ENCODE assay signal across 24 cellular contexts in the genomic region with DNA sequence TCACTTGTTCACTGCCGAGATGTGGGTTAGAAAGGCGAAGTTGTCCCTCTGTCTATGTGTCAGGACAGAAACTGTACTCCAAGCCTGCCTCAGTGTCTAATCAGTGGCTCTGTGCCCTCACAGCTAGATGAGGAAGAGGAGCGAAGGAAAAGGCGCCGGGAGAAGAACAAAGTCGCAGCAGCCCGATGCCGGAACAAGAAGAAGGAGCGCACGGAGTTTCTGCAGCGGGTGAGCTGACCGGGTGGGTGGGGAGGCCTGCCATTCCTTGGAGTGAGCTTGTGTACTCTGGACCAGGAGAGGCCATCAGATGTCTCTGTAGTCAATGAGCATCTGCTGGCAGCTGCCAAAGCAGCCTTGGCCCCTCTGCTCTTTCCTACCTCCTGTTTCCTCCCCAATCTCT.
"Had no signal": no experiment of that assay in that cellular context is flagged by ENCODE, and none has a peak within 500 bp of the region (broad histone marks: within the 10 kb centered on the region; RNA-seq: fewer than 3 reads in every experiment).

No MANE protein-coding gene starts in this region.

- H3K27me3 Mint-ChIP-seq: activated CD4-positive, alpha-beta memory T cell treated with anti-CD3 and anti-CD28 coated beads, Interleukin-2, amount 10 ng/mL, durations not matched to agents 7 days and 5 days; activated CD8-positive, alpha-beta memory T cell treated with anti-CD3 and anti-CD28 coated beads, Interleukin-2, amount 10 ng/mL, durations not matched to agents 7 days and 5 days; central memory CD8-positive, alpha-beta T cell; stimulated activated naive CD8-positive, alpha-beta T cell treated with anti-CD3 and anti-CD28 coated beads, Interleukin-15, amount 100 ng/mL, for 72 hours had no signal

- H3K27ac ChIP-seq: colonic mucosa, epithelial cell of prostate, lower lobe of right lung, pancreas, skin epidermis had no signal

- H3K27me3 ChIP-seq: colonic mucosa, heart left ventricle, pancreas, transverse colon had no signal

- H3K9me3 ChIP-seq: colonic mucosa, heart left ventricle, lower lobe of right lung, mucosa of descending colon, pancreas, transverse colon had no signal

- H3K4me1 Mint-ChIP-seq: central memory CD8-positive, alpha-beta T cell had no signal

- H3K36me3 Mint-ChIP-seq: activated CD8-positive, alpha-beta memory T cell treated with anti-CD3 and anti-CD28 coated beads, Interleukin-2, amount 10 ng/mL, durations not matched to agents 7 days and 5 days; activated naive CD4-positive, alpha-beta T cell treated with anti-CD3 and anti-CD28 coated beads, Interleukin-2, amount 50 U/mL, for 72 hours; stimulated activated effector memory CD8-positive, alpha-beta T cell treated with anti-CD3 and anti-CD28 coated beads, Interleukin-12 subunit alpha, Interleukin-12 subunit beta, amount 100 ng/mL, for 72 hours had no signal

- DNase-seq: activated CD4-positive, alpha-beta memory T cell treated with anti-CD3 and anti-CD28 coated beads, Interleukin-2, amount 10 ng/mL, durations not matched to agents 7 days and 5 days; activated CD4-positive, alpha-beta T cell treated with anti-CD3 and anti-CD28 coated beads for 48 hours; activated CD8-positive, alpha-beta memory T cell treated with anti-CD3 and anti-CD28 coated beads, Interleukin-2, amount 10 ng/mL, durations not matched to agents 7 days and 5 days; activated gamma-delta T cell treated with Interleukin-2 at 50 U/mL for 16 hours; activated T-cell treated with anti-CD3 and anti-CD28 coated beads for 4 hours; aorta; colonic mucosa; heart left ventricle; lower lobe of right lung; mesendoderm; mucosa of descending colon; pancreas; right cardiac atrium; stimulated activated CD4-positive, alpha-beta T cell treated with anti-CD3 and anti-CD28 coated beads, Interleukin-2, amount 100 ng/mL, for 24 hours; stimulated activated naive CD8-positive, alpha-beta T cell treated with anti-CD3 and anti-CD28 coated beads, Interleukin-15, amount 100 ng/mL, for 72 hours; SW 1271; T-helper 17 cell; transverse colon had no signal

- H3K4me3 ChIP-seq: colonic mucosa, heart left ventricle, lower lobe of right lung, mucosa of descending colon, pancreas, skin epidermis, transverse colon had no signal

- ATAC-seq: activated CD8-positive, alpha-beta memory T cell treated with anti-CD3 and anti-CD28 coated beads, Interleukin-2, amount 10 ng/mL, durations not matched to agents 7 days and 5 days; activated naive CD4-positive, alpha-beta T cell treated with anti-CD3 and anti-CD28 coated beads, Interleukin-2, amount 50 U/mL, for 72 hours; heart left ventricle; lower lobe of right lung; mucosa of descending colon; pancreas; right cardiac atrium; stimulated activated effector memory CD8-positive, alpha-beta T cell treated with anti-CD3 and anti-CD28 coated beads, Interleukin-12 subunit alpha, Interleukin-12 subunit beta, amount 100 ng/mL, for 72 hours; stimulated activated naive CD8-positive, alpha-beta T cell treated with anti-CD3 and anti-CD28 coated beads, Interleukin-15, amount 100 ng/mL, for 72 hours; T-helper 17 cell had no signal

- H3K27ac Mint-ChIP-seq: activated CD4-positive, alpha-beta memory T cell treated with anti-CD3 and anti-CD28 coated beads, Interleukin-2, amount 10 ng/mL, durations not matched to agents 7 days and 5 days; activated CD8-positive, alpha-beta memory T cell treated with anti-CD3 and anti-CD28 coated beads, Interleukin-2, amount 10 ng/mL, durations not matched to agents 7 days and 5 days; activated naive CD4-positive, alpha-beta T cell treated with anti-CD3 and anti-CD28 coated beads, Interleukin-2, amount 50 U/mL, for 72 hours; brain; stimulated activated effector memory CD8-positive, alpha-beta T cell treated with anti-CD3 and anti-CD28 coated beads, Interleukin-12 subunit alpha, Interleukin-12 subunit beta, amount 100 ng/mL, for 72 hours; T-helper 17 cell had no signal

- H3K9me3 Mint-ChIP-seq: activated CD4-positive, alpha-beta memory T cell treated with anti-CD3 and anti-CD28 coated beads, Interleukin-2, amount 10 ng/mL, durations not matched to agents 7 days and 5 days; activated naive CD4-positive, alpha-beta T cell treated with anti-CD3 and anti-CD28 coated beads, Interleukin-2, amount 50 U/mL, for 72 hours; central memory CD8-positive, alpha-beta T cell; stimulated activated effector memory CD8-positive, alpha-beta T cell treated with anti-CD3 and anti-CD28 coated beads, Interleukin-12 subunit alpha, Interleukin-12 subunit beta, amount 100 ng/mL, for 72 hours; stimulated activated naive CD8-positive, alpha-beta T cell treated with anti-CD3 and anti-CD28 coated beads, Interleukin-15, amount 100 ng/mL, for 72 hours had no signal

- H3K36me3 ChIP-seq: colonic mucosa had no signal

- H3K4me3 Mint-ChIP-seq: activated CD4-positive, alpha-beta memory T cell treated with anti-CD3 and anti-CD28 coated beads, Interleukin-2, amount 10 ng/mL, durations not matched to agents 7 days and 5 days; activated CD8-positive, alpha-beta memory T cell treated with anti-CD3 and anti-CD28 coated beads, Interleukin-2, amount 10 ng/mL, durations not matched to agents 7 days and 5 days; brain; central memory CD8-positive, alpha-beta T cell; stimulated activated effector memory CD8-positive, alpha-beta T cell treated with anti-CD3 and anti-CD28 coated beads, Interleukin-12 subunit alpha, Interleukin-12 subunit beta, amount 100 ng/mL, for 72 hours; stimulated activated naive CD8-positive, alpha-beta T cell treated with anti-CD3 and anti-CD28 coated beads, Interleukin-15, amount 100 ng/mL, for 72 hours; T-helper 17 cell had no signal
